Comparison of ENCODE assay signal across 26 cellular contexts in the genomic region with DNA sequence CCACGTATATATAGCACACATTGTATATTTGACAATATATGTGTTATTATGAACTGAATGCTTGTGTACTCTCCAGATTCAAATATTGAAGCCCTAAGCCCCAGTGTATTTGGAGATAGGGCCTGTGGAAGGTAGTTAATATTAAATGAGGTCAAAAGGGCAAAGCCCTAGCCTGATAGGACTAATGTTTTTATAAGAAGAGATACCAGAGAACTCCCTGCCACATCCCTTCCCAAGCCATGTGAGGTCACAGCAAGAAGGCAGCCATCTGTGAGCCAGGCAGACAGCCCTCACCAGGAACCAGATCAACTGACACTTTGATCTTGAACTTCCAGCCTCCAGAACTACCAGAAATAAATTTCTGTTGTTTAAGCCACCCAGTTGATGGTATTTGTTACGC.
"Had no signal": no experiment of that assay in that cellular context is flagged by ENCODE, and none has a peak within 500 bp of the region (broad histone marks: within the 10 kb centered on the region; RNA-seq: fewer than 3 reads in every experiment).

No MANE protein-coding gene starts in this region.

- H3K27ac ChIP-seq: colonic mucosa, esophagus muscularis mucosa, prostate gland, right atrium auricular region, stomach, thyroid gland, vagina had no signal

- H3K4me2 ChIP-seq: smooth muscle cell had no signal

- H3K27me3 ChIP-seq: colonic mucosa, esophagus muscularis mucosa, right atrium auricular region, stomach, thyroid gland, vagina had no signal

- H3K4me1 ChIP-seq: colonic mucosa, prostate gland, stomach, thyroid gland, vagina had no signal

- FAIRE-seq: endothelial cell of umbilical vein had no signal

- ATAC-seq: left colon; left ventricle myocardium superior; naive thymus-derived CD4-positive, alpha-beta T cell; stimulated activated effector memory CD8-positive, alpha-beta T cell treated with anti-CD3 and anti-CD28 coated beads, Interleukin-12 subunit alpha, Interleukin-12 subunit beta, amount 100 ng/mL, for 72 hours had no signal

- DNase-seq: colonic mucosa; effector CD8-positive, alpha-beta T cell; foreskin melanocyte; hypothalamus; immature natural killer cell; islet precursor cell; kidney glomerular epithelial cell; left colon; left ventricle myocardium superior; naive thymus-derived CD4-positive, alpha-beta T cell; nucleus accumbens; stimulated activated CD4-positive, alpha-beta T cell treated with anti-CD3 and anti-CD28 coated beads, Interleukin-12 subunit alpha, Interleukin-12 subunit beta, amount 100 ng/mL, for 4 hours; stimulated activated CD4-positive, alpha-beta T cell treated with anti-CD3 and anti-CD28 coated beads, Interleukin-1b, Interleukin-23, amount 100 ng/mL, for 48 hours; stimulated activated CD4-positive, alpha-beta T cell treated with anti-CD3 and anti-CD28 coated beads, Interleukin-4, amount 100 ng/mL, for 24 hours; stimulated activated naive CD4-positive, alpha-beta T cell treated with Interleukin-2 at 50 U/mL for 16 hours; stomach; thyroid gland; trophoblast cell had no signal

- H3K36me3 ChIP-seq: colonic mucosa, esophagus muscularis mucosa, prostate gland, right atrium auricular region, stomach, thyroid gland, vagina had no signal

- H3K4me3 ChIP-seq: colonic mucosa, esophagus muscularis mucosa, lung, prostate gland, right atrium auricular region, smooth muscle cell, stomach, thyroid gland, vagina had no signal

- H3K9me3 ChIP-seq: colonic mucosa, esophagus muscularis mucosa, prostate gland, right atrium auricular region, stomach, thyroid gland, vagina had no signal
